Comparison of ENCODE assay signal across 8 cellular contexts in the genomic region with DNA sequence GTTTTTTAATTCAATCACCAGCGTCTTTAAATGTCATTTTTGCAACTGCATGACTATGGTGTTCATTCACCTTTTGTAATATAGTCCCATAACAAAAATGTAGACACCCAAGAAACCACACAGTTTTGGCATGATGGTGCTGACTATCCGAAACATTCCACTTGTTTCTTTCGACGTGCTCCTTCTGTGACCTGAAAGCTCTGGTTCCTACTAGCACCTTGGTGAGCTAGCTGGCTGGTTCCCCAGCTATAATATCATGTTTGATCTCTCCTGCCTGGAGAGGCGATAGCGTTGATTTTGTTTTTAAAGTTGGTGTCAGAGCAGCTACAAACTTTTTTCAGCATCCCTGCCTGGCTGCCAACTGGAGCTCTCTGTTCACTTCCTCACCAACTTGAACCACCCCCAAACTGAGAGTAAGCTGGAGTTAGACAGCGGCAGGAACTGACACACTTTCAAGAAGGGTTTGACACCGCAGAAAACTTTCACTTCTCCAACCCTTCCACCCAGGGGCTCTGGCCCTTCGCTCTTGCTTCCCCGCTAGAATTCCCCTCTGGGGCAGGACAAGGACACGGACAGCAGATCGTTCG. TPM values are rescaled to one million over a fixed set of nuclear protein-coding genes. Genes with fewer than 3 reads are reported as not detected.
A peak's percentile ranks its signal among the peaks of the same experiment; 100 is the strongest.
DNase-seq lines count a peak whose midpoint lies in the region; ATAC-seq, FAIRE-seq and TF ChIP-seq lines count a peak whose summit lies in the region.

No MANE protein-coding gene starts in this region.

- peak overlapping the region; percentile 98 for H3K4me3 Mint-ChIP-seq in astrocyte (ENCODE audit: unreplicated experiment)

- DNase-seq in HuH-7 (ENCODE audit: low spot score) (peak; percentile 29), SW 1271 (lab: John Stamatoyannopoulos, UW) (peak; percentile 33 to 63), astrocyte (ENCODE audit: low read depth) (peak; percentile 60), hypothalamus (lab: John Stamatoyannopoulos, UW) (peak in 30 of 51 donors; percentile 10 to 88 (median 48)), gastrocnemius medialis (peak; percentile 29 to 73), NCI-H2196 (lab: John Stamatoyannopoulos, UW; ENCODE audit: unreplicated experiment) (no peak)

- intact Hi-C loops in gastrocnemius medialis (cut with DNase I; ENCODE audit: low total_unique reads): loop anchor here (1.0 to 10.0 kb wide), 4 partner anchors 15 to 429 kb away; a partner anchor contains a TSS

- FAIRE-seq in astrocyte (lab: Jason Lieb, UNC): no peak

- H3K27ac ChIP-seq in astrocyte (ENCODE audit: low read depth, low read length) (peak overlapping the region; percentile 92), gastrocnemius medialis (peak overlapping the region; percentile 92 to 94 (median 94))

- peak overlapping the region; percentile 95 for H3K9ac ChIP-seq in ES-I3 (ENCODE audit: low read depth, low read length)
- H3K9ac ChIP-seq in astrocyte (ENCODE audit: low read length): peak overlapping the region; percentile 92

- peaks cover 40% of the 10 kb centered on the region for H4K20me1 ChIP-seq in astrocyte (ENCODE audit: insufficient read depth, low read length)

- H3K27ac Mint-ChIP-seq in astrocyte (ENCODE audit: unreplicated experiment): peak overlapping the region; percentile 97

- H3K9me3 ChIP-seq in ES-I3 (ENCODE audit: control insufficient read depth, insufficient read depth, low read length) (no peaks in the 10 kb centered on the region), astrocyte (ENCODE audit: insufficient read depth, low read depth, low read length) (no peaks in the 10 kb centered on the region), gastrocnemius medialis (no peaks in the 10 kb centered on the region)

- H3K4me1 ChIP-seq in ES-I3 (ENCODE audit: insufficient read depth, low read length): 0 out of 2 replicates have a peak, but pooled peaks cover 8% of the 10 kb centered on the region
- H3K4me1 ChIP-seq in astrocyte (ENCODE audit: insufficient read depth, low read length): peaks cover 8% of the 10 kb centered on the region
- H3K4me1 ChIP-seq in gastrocnemius medialis: peaks cover 33 to 35% of the 10 kb centered on the region in 2 donors

- ATAC-seq in GM21529 (IDR thresholded peaks at IDR 0.05; ENCODE audit: unreplicated experiment): peak; percentile 69
- peak; percentile 57 to 65 for ATAC-seq in gastrocnemius medialis

- no peaks in the 10 kb centered on the region for H3K9me3 Mint-ChIP-seq in astrocyte (ENCODE audit: unreplicated experiment)

- peak; percentile 44 to 71 for TF ChIP-seq POLR2A in gastrocnemius medialis (IDR thresholded peaks at IDR 0.05)

- H3K4me1 Mint-ChIP-seq in astrocyte (ENCODE audit: low read depth, unreplicated experiment): peaks cover 2% of the 10 kb centered on the region

- H3K27me3 ChIP-seq in astrocyte (ENCODE audit: insufficient read depth, low read length) (no peaks in the 10 kb centered on the region), gastrocnemius medialis (no peaks in the 10 kb centered on the region)

- H3K79me2 ChIP-seq in astrocyte (ENCODE audit: insufficient read depth, low read length): peaks cover 66% of the 10 kb centered on the region

- H3K4me2 ChIP-seq in astrocyte (ENCODE audit: low read length): peak overlapping the region; percentile 90

- peak overlapping the region; percentile 90 for H2AFZ ChIP-seq in astrocyte (ENCODE audit: low read depth, low read length)

- H3K4me3 ChIP-seq in astrocyte (ENCODE audit: insufficient read depth, low read depth, low read length) (peak overlapping the region; percentile 94), gastrocnemius medialis (peak overlapping the region; percentile 81 to 93 (median 88))

- H3K27me3 Mint-ChIP-seq in astrocyte (ENCODE audit: low read depth, unreplicated experiment): no peaks in the 10 kb centered on the region

- in situ Hi-C loops in gastrocnemius medialis (cut with MboI; ENCODE audit: low sequenced_read_pairs in 4 of 4): loop anchor here in 2 of 4 donors (5.0 to 25.0 kb wide), 3 partner anchors 112 to 159 kb away; a partner anchor contains a TSS

- H3K36me3 ChIP-seq in ES-I3 (ENCODE audit: insufficient read depth, low read length) (no peaks in the 10 kb centered on the region), astrocyte (ENCODE audit: insufficient read depth, low read length) (no peaks in the 10 kb centered on the region), gastrocnemius medialis (peaks cover 0 to 4% of the 10 kb centered on the region in 2 donors)

- H3K36me3 Mint-ChIP-seq in astrocyte (ENCODE audit: low read depth, unreplicated experiment): no peaks in the 10 kb centered on the region

- TF ChIP-seq CTCF in astrocyte (IDR thresholded peaks at IDR 0.05; ENCODE audit: insufficient read depth, low read depth, low read length): no peak
- TF ChIP-seq CTCF in gastrocnemius medialis (IDR thresholded peaks at IDR 0.05 in 4 of 5, conservative IDR thresholded peaks at IDR 0.05 in 1 of 5): no peak

RNA-seq across cellular contexts. Expression of a gene that starts 1.1 kb away (rescaled TPM):
- total RNA-seq in astrocyte: 10.7 and 12.2 TPM in 2 replicates
- 10 to 100 TPM in 1 of 4 donors, 1 to 10 TPM in 3; 7.3 to 18.1 (median 7.7) TPM for total RNA-seq in gastrocnemius medialis

RNA-seq across cellular contexts. Expression of a gene that starts 14.5 kb away (rescaled TPM):
- total RNA-seq in astrocyte (19.9 and 22.2 TPM in 2 replicates), gastrocnemius medialis (10 to 100 TPM; 13.7 to 20.8 (median 17.0) TPM)
